ENCODE assay signal across 8 cellular contexts in genomic region chr9:33676746-33677505, GRCh38.
DNase-seq lines count a peak whose midpoint lies in the region; ATAC-seq and TF ChIP-seq lines count a peak whose summit lies in the region.

No MANE protein-coding gene starts in this region.

- DNase-seq in AG20443 (ENCODE audit: low spot score) (peak; percentile 22), RWPE2 (ENCODE audit: low spot score) (no peak), anterior cingulate cortex (lab: John Stamatoyannopoulos, UW) (peak in 56 of 58 donors; percentile 5 to 81 (median 58)), hippocampal formation (lab: John Stamatoyannopoulos, UW) (peak; percentile 45 to 77), retina (peak; percentile 93)

- ATAC-seq in RWPE2 (ENCODE audit: low read depth) (peak; percentile 78), GM21717 (IDR thresholded peaks at IDR 0.05; ENCODE audit: unreplicated experiment) (no peak), GM21825 (IDR thresholded peaks at IDR 0.05; ENCODE audit: unreplicated experiment) (no peak)

- H3K4me1 ChIP-seq in HEK293 (ENCODE audit: control insufficient read depth, insufficient read depth, low read length), result peaks cover 2% of the 10 kb centered on the region; the same call in 1 of the 2 replicates
- no peaks in the 10 kb centered on the region for H3K4me1 ChIP-seq in RWPE2 (ENCODE audit: insufficient read depth, poor library complexity, severe bottlenecking)

- H3K4me3 ChIP-seq in HEK293 (ENCODE audit: low read depth, low read length), result peak overlapping the region; percentile 65
- H3K4me3 ChIP-seq in RWPE2 (ENCODE audit: severe bottlenecking), result peak overlapping the region; percentile 49

- no peaks in the 10 kb centered on the region for H3K36me3 ChIP-seq in HEK293 (ENCODE audit: control insufficient read depth in 2 of 2, insufficient read depth in 1 of 2, low read length in 2 of 2)
- no peaks in the 10 kb centered on the region for H3K36me3 ChIP-seq in RWPE2 (ENCODE audit: low read depth)

- CTCF ChIA-PET in HEK293 (lab: Yijun Ruan, JAX), result interaction anchor here (0.7 to 3.3 kb wide), 7 partner anchors 14 to 433 kb away, joined by 3 to 22 read pairs (median 4); no protein-coding TSS in a partner anchor

- H3K27ac ChIP-seq in HEK293 (ENCODE audit: extremely low read depth, low read depth, low read length) (peak overlapping the region; percentile 97), RWPE2 (ENCODE audit: poor library complexity, severe bottlenecking) (peak overlapping the region; percentile 42)

- TF ChIP-seq CTCF in HEK293 (tag by site-specific recombination; IDR thresholded peaks at IDR 0.05), result no peak
- TF ChIP-seq CTCF in RWPE2 (IDR thresholded peaks at IDR 0.05; ENCODE audit: poor library complexity, severe bottlenecking), result no peak

- no peaks in the 10 kb centered on the region for H3K9me3 ChIP-seq in HEK293 (ENCODE audit: control insufficient read depth, insufficient read depth, low read depth, low read length)
- H3K9me3 ChIP-seq in RWPE2 (ENCODE audit: severe bottlenecking), result no peaks in the 10 kb centered on the region

- POLR2A ChIA-PET in HEK293 (lab: Yijun Ruan, JAX), result interaction anchor here (0.5 to 1.1 kb wide), 2 partner anchors 180 to 652 kb away, joined by 3 to 4 read pairs; no protein-coding TSS in a partner anchor

- no peaks in the 10 kb centered on the region for H3K27me3 ChIP-seq in RWPE2 (ENCODE audit: insufficient read depth, poor library complexity, severe bottlenecking)

TF ChIP-seq in HEK293, 187 proteins besides CTCF, POLR2A, EP300 and RAD21:
- peak; percentile 5; the same call in 1 of the 2 replicates for TF ChIP-seq ZBTB20 (tag by site-specific recombination; IDR thresholded peaks at IDR 0.05)
- peak; percentile 71 for TF ChIP-seq ZNF513 (tag by site-specific recombination; IDR thresholded peaks at IDR 0.05)
- TF ChIP-seq ZNF501 (tag by site-specific recombination; IDR thresholded peaks at IDR 0.05), result no peak
- peak; percentile 17; the same call in 1 of the 2 replicates for TF ChIP-seq GLIS1 (tag by site-specific recombination; IDR thresholded peaks at IDR 0.05)
- TF ChIP-seq ZNF792 (tag by site-specific recombination; IDR thresholded peaks at IDR 0.05), result no peak
- peak; percentile 43; the same call in 1 of the 2 replicates for TF ChIP-seq ZFHX2 (tag by site-specific recombination; conservative IDR thresholded peaks at IDR 0.05)
- no peak for TF ChIP-seq PRDM2 (tag by site-specific recombination; IDR thresholded peaks at IDR 0.05; ENCODE audit: borderline replicate concordance)
- peak; percentile 30 for TF ChIP-seq ZBTB26 (tag by site-specific recombination; optimal IDR thresholded peaks at IDR 0.05)
- peak; percentile 77 for TF ChIP-seq YY1 (tag by site-specific recombination; IDR thresholded peaks at IDR 0.05)
- TF ChIP-seq ZNF341 (tag by site-specific recombination; IDR thresholded peaks at IDR 0.05; ENCODE audit: low read depth), result peak; percentile 30; the same call in 1 of the 2 replicates
- peak; percentile 84 for TF ChIP-seq IKZF3 (tag by site-specific recombination; IDR thresholded peaks at IDR 0.05)
- TF ChIP-seq ZNF561 (tag by site-specific recombination; IDR thresholded peaks at IDR 0.05; ENCODE audit: borderline replicate concordance), result peak; percentile 83; the same call in 1 of the 2 replicates
- TF ChIP-seq ZNF660 (tag by site-specific recombination; IDR thresholded peaks at IDR 0.05), result peak; percentile 71
- TF ChIP-seq ZNF529 (tag by site-specific recombination; IDR thresholded peaks at IDR 0.05; ENCODE audit: insufficient replicate concordance), result no peak
- no peak for TF ChIP-seq ZNF560 (tag by site-specific recombination; IDR thresholded peaks at IDR 0.05; ENCODE audit: borderline replicate concordance)
- TF ChIP-seq ZNF596 (tag by site-specific recombination; IDR thresholded peaks at IDR 0.05), result no peak
- peak; percentile 70 for TF ChIP-seq ZSCAN30 (tag by site-specific recombination; IDR thresholded peaks at IDR 0.05)
- TF ChIP-seq KLF10 (tag by site-specific recombination; IDR thresholded peaks at IDR 0.05), result 0 out of 2 replicates have a peak, but pooled peaks have one; percentile 25
- peak; percentile 89 for TF ChIP-seq ZNF398 (tag by site-specific recombination; IDR thresholded peaks at IDR 0.05)
- TF ChIP-seq ZNF184 (tag by site-specific recombination; IDR thresholded peaks at IDR 0.05), result 0 out of 2 replicates have a peak, but pooled peaks have one; percentile 13
